In genomic region chr10:101447477-101447876, GRCh38 we compare ENCODE assay signal across 19 cellular contexts.
A peak's percentile ranks its signal among the peaks of the same experiment; 100 is the strongest.
DNase-seq lines count a peak whose midpoint lies in the region; ATAC-seq, FAIRE-seq and TF ChIP-seq lines count a peak whose summit lies in the region.
"Had no signal": no experiment of that assay in that cellular context is flagged by ENCODE, and none has a peak within 500 bp of the region (broad histone marks: within the 10 kb centered on the region; RNA-seq: fewer than 3 reads in every experiment).

No MANE protein-coding gene starts in this region.

- H3K4me3 Mint-ChIP-seq in effector memory CD8-positive, alpha-beta T cell = no peak overlapping the region
- H3K4me3 Mint-ChIP-seq: CD4-positive, alpha-beta T cell; H9; IgD-negative memory B cell had no signal

- no peak overlapping the region for H3K4me3 ChIP-seq in left ventricle myocardium inferior
- no peak overlapping the region for H3K4me3 ChIP-seq in K562
- H3K4me3 ChIP-seq: A549 had no signal

- in situ Hi-C loops in K562 (cut with MboI) = loop anchor here (10.0 kb wide), 1 partner anchor 233 kb away; no protein-coding TSS in a partner anchor

- no peaks in the 10 kb centered on the region for H3K36me3 Mint-ChIP-seq in effector memory CD8-positive, alpha-beta T cell (ENCODE audit: insufficient read depth)

- no TSS peak for BruUV-seq in K562 (replicated peaks; lab: Mats Ljungman, UMichigan)

- H2AFZ ChIP-seq in K562 (ENCODE audit: low read depth, low read length) = no peak overlapping the region

- H3K27me3 ChIP-seq in left ventricle myocardium inferior (ENCODE audit: low read depth) (no peaks in the 10 kb centered on the region), K562 (ENCODE audit: control insufficient read depth in 2 of 2, insufficient read depth in 2 of 2, low read length in 2 of 2) (no peaks in the 10 kb centered on the region)

- no peak overlapping the region; the same call in 1 of the 2 replicates for H3K4me2 ChIP-seq in K562 (ENCODE audit: insufficient read depth, low read length)
- H3K4me2 ChIP-seq: A549 had no signal

- CTCF ChIA-PET in K562 (lab: Yijun Ruan, JAX; ENCODE audit: low intra/inter-chr PET ratio) = no interaction called here

- no peak for TF ChIP-seq RAD21 in K562 (CRISPR knock-in tag; conservative IDR thresholded peaks at IDR 0.05 in 1 of 2, IDR thresholded peaks at IDR 0.05 in 1 of 2)

- H3K27me3 Mint-ChIP-seq in effector memory CD8-positive, alpha-beta T cell = no peaks in the 10 kb centered on the region
- H3K27me3 Mint-ChIP-seq: CD4-positive, alpha-beta T cell had no signal

- H3K9me3 Mint-ChIP-seq in effector memory CD8-positive, alpha-beta T cell = no peaks in the 10 kb centered on the region
- H3K9me3 Mint-ChIP-seq: CD4-positive, alpha-beta T cell; H9; IgD-negative memory B cell had no signal

- ATAC-seq in Right ventricle myocardium inferior (no peak), K562 (no peak), GM19395 (IDR thresholded peaks at IDR 0.05; ENCODE audit: unreplicated experiment) (no peak)
- ATAC-seq in effector memory CD8-positive, alpha-beta T cell (replicated peaks) = no peak
- ATAC-seq: A549, HepG2 had no signal

- no peaks in the 10 kb centered on the region for H4K20me1 ChIP-seq in K562 (replicated peaks; ENCODE audit: control insufficient read depth, insufficient read depth, low read length)

- peaks cover 6% of the 10 kb centered on the region; the same call in 2 of the 3 replicates for H3K79me2 ChIP-seq in K562 (ENCODE audit: control insufficient read depth, insufficient read depth, low read length)

- peaks cover 6 to 14% of the 10 kb centered on the region in 2 donors for H3K4me1 Mint-ChIP-seq in effector memory CD8-positive, alpha-beta T cell (ENCODE audit: low read depth in 2 of 2)

- peak overlapping the region; percentile 69 for H3K27ac ChIP-seq in left ventricle myocardium inferior (replicated peaks)
- H3K27ac ChIP-seq in K562 (ENCODE audit: extremely low read depth, low read depth, low read length) = no peak overlapping the region
- H3K27ac ChIP-seq: A549, C4-2B had no signal

- DNase-seq in left ventricle myocardium inferior = no peak
- DNase-seq in Right ventricle myocardium inferior (ENCODE audit: missing footprints) = no peak
- DNase-seq in K562 (ENCODE audit: extremely low read depth in 1 of 4, low spot score in 3 of 4) = no peak
- DNase-seq in effector memory CD8-positive, alpha-beta T cell = no peak
- DNase-seq in DMS 273 treated with DMSO at 0.1 percent for 48 hours (lab: John Stamatoyannopoulos, UW) = no peak
- DNase-seq: AML-193; Caco-2; CD4-positive, alpha-beta T cell; DMS153; DMS79; GF-D8; H9 had no signal

- no peak overlapping the region for H3K9ac ChIP-seq in K562 (ENCODE audit: insufficient read depth in 1 of 2, low read depth in 2 of 2, low read length in 2 of 2)

- H3K36me3 ChIP-seq in left ventricle myocardium inferior (no peaks in the 10 kb centered on the region), K562 (ENCODE audit: control insufficient read depth, insufficient read depth, low read length) (no peaks in the 10 kb centered on the region)

- no peak overlapping the region for H3K27ac Mint-ChIP-seq in effector memory CD8-positive, alpha-beta T cell
- H3K27ac Mint-ChIP-seq: CD4-positive, alpha-beta T cell; H9; IgD-negative memory B cell had no signal

- H3K9me1 ChIP-seq in K562 (ENCODE audit: control insufficient read depth, insufficient read depth, low read length) = no peaks in the 10 kb centered on the region

- no peak for TF ChIP-seq EP300 in K562 (IDR thresholded peaks at IDR 0.05; ENCODE audit: low read length)

- FAIRE-seq in K562 (lab: Jason Lieb, UNC) (no peak), islet of Langerhans (lab: Jason Lieb, UNC) (peak; percentile 36)
- FAIRE-seq: H1, HepG2 had no signal

- WGBS in K562 (ENCODE audit: insufficient coverage, low coverage, missing lambda C conversion rate) = 85% methylated on average over 2 of the region's 2 CpGs

- H3K9me3 ChIP-seq in left ventricle myocardium inferior (replicated peaks) (no peaks in the 10 kb centered on the region), K562 (replicated peaks; ENCODE audit: control insufficient read depth, insufficient read depth, low read depth, low read length) (no peaks in the 10 kb centered on the region)
- H3K9me3 ChIP-seq: A549, Caco-2 had no signal

- intact Hi-C loops in left ventricle myocardium inferior (cut with micrococcal nuclease) (loop anchor here (10.0 kb wide), 1 partner anchor 153 kb away; no protein-coding TSS in a partner anchor), Right ventricle myocardium inferior (cut with DNase I) (loop anchor here (5.0 kb wide), 1 partner anchor 90 kb away; no protein-coding TSS in a partner anchor), K562 (cut with micrococcal nuclease) (loop anchor here (10.0 kb wide), 2 partner anchors 127 to 413 kb away; partner anchors contain the start of genes PDZD7 and SFXN3)

- TF ChIP-seq CTCF in left ventricle myocardium inferior (IDR thresholded peaks at IDR 0.05; ENCODE audit: borderline replicate concordance) = no peak
- TF ChIP-seq CTCF in K562 (IDR thresholded peaks at IDR 0.05 in 2 of 3, conservative IDR thresholded peaks at IDR 0.05 in 1 of 3; ENCODE audit: insufficient read depth in 2 of 3, low read depth in 1 of 3, low read length in 3 of 3) = no peak

- TF ChIP-seq POLR2A in K562 (conservative IDR thresholded peaks at IDR 0.05) = no peak

- POLR2A ChIA-PET in K562 (lab: Yijun Ruan, JAX) = interaction anchor here (1.0 kb wide), 1 partner anchor 20 kb away, joined by 4 read pairs; no protein-coding TSS in a partner anchor

- H3K4me1 ChIP-seq in left ventricle myocardium inferior (peaks cover 79% of the 10 kb centered on the region), K562 (replicated peaks in 1 of 2; ENCODE audit: control insufficient read depth in 2 of 2, insufficient read depth in 2 of 2, low read length in 2 of 2) (peaks cover 4 to 22% of the 10 kb centered on the region in 2 experiments; a peak in 3 of 5 replicates)
- H3K4me1 ChIP-seq: A549, Caco-2 had no signal

TF ChIP-seq in K562, 482 proteins besides CTCF, POLR2A, EP300 and RAD21:
- TF ChIP-seq DACH1 (IDR thresholded peaks at IDR 0.05; ENCODE audit: partially characterized antibody) (peak; percentile 95), RREB1 (CRISPR knock-in tag; IDR thresholded peaks at IDR 0.05) (no peak)
